Comparison of ENCODE assay signal across 8 cellular contexts in the genomic region with DNA sequence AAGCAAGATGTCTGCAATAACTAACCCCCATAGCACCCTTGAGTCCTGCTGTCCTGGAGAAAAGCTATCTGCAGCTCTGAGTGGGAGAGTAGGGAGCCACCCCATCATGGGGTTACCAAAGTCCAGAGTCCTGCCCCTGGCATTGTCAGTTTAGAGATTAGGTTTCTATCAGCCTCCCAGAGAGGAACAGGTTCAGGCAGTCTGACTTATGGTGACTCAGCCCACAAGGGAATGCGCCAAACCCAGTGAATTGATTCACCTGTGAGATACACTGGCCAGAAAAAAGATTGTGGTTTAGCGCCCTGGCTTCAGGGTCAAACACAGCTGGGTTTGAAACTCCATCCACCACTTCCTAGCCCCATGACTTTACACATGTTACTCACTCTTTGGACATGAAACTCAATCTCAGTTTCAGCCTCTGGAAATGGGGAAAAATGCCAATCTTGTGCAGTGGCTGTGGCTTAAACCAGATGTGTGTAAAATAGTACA.
DNase-seq lines count a peak whose midpoint lies in the region; ATAC-seq and TF ChIP-seq lines count a peak whose summit lies in the region.

No MANE protein-coding gene starts in this region.

- DNase-seq in AG10803 (ENCODE audit: low read depth) (peak; percentile 82), HK-2 (ENCODE audit: unreplicated experiment) (peak; percentile 79), astrocyte of the cerebellum (ENCODE audit: low read depth) (peak; percentile 97), mucosa of descending colon (peak in 2 of 3 donors; percentile 66 to 84), nucleus accumbens (lab: John Stamatoyannopoulos, UW) (no peak), osteocyte (ENCODE audit: extremely low spot score, unreplicated experiment) (no peak)

- in situ Hi-C loops in astrocyte of the cerebellum (cut with HindIII; ENCODE audit: low sequenced_read_pairs) = no loop called here

- ATAC-seq in GM18870 (IDR thresholded peaks at IDR 0.05; ENCODE audit: unreplicated experiment) (peak; percentile 74), mucosa of descending colon (peak; percentile 95), GM21528 (IDR thresholded peaks at IDR 0.05; ENCODE audit: low FRiP score, unreplicated experiment) (no peak)

- H3K4me3 ChIP-seq in AG10803 (ENCODE audit: low read length) (no peak overlapping the region), astrocyte of the cerebellum (ENCODE audit: low read depth, low read length) (no peak overlapping the region), mucosa of descending colon (no peak overlapping the region)

- intact Hi-C loops in mucosa of descending colon (cut with DNase I, micrococcal nuclease) = no loop called here

- H3K4me1 ChIP-seq in mucosa of descending colon (ENCODE audit: low read depth) = peaks cover 4% of the 10 kb centered on the region

- no peaks in the 10 kb centered on the region for H3K9me3 Mint-ChIP-seq in osteocyte (ENCODE audit: unreplicated experiment)

- H3K4me1 Mint-ChIP-seq in osteocyte (ENCODE audit: unreplicated experiment) = peaks cover 48% of the 10 kb centered on the region

- TF ChIP-seq CTCF in AG10803 (conservative IDR thresholded peaks at IDR 0.05; ENCODE audit: low read length) = no peak
- no peak for TF ChIP-seq CTCF in astrocyte of the cerebellum (IDR thresholded peaks at IDR 0.05; ENCODE audit: low read depth, low read length, missing control alignments)
- no peak for TF ChIP-seq CTCF in mucosa of descending colon (IDR thresholded peaks at IDR 0.05)
- no peak for TF ChIP-seq CTCF in osteocyte (IDR thresholded peaks at IDR 0.05)

- no peak overlapping the region for H3K4me3 Mint-ChIP-seq in osteocyte (ENCODE audit: unreplicated experiment)

- H3K27ac Mint-ChIP-seq in osteocyte (ENCODE audit: unreplicated experiment) = no peak overlapping the region

- no peaks in the 10 kb centered on the region for H3K36me3 Mint-ChIP-seq in osteocyte (ENCODE audit: unreplicated experiment)

- H3K9me3 ChIP-seq in mucosa of descending colon = no peaks in the 10 kb centered on the region

- peaks cover 16% of the 10 kb centered on the region for H3K27me3 Mint-ChIP-seq in osteocyte (ENCODE audit: unreplicated experiment)

- H3K36me3 ChIP-seq in mucosa of descending colon (ENCODE audit: low read depth) = no peaks in the 10 kb centered on the region

Comparison
In these comparisons a context has a peak if more than half of its experiments do, and no peak if none do; other contexts are left out.
1. DNase-seq: peak in AG10803 (single experiment), HK-2 (single experiment), astrocyte of the cerebellum (single experiment) and mucosa of descending colon (2 of 3); none in nucleus accumbens (0 of 56) and osteocyte (single experiment).